8 cellular contexts compared by ENCODE assay signal in genomic region chr1:39738622-39739366, GRCh38. TPM values are rescaled to one million over a fixed set of nuclear protein-coding genes. Genes with fewer than 3 reads are reported as not detected.
A peak's percentile ranks its signal among the peaks of the same experiment; 100 is the strongest.
DNase-seq lines count a peak whose midpoint lies in the region; ATAC-seq and TF ChIP-seq lines count a peak whose summit lies in the region.

Gene PPIE, plus strand, starts transcription at chr1:39738882. Its CDS starts 19 bp downstream, at chr1:39738901.

- H3K4me3 ChIP-seq in kidney epithelial cell (ENCODE audit: low read depth, low read length), result peak within 1 kb of the TSS; percentile 73

- no peaks in the 10 kb centered on the region for H3K27me3 ChIP-seq in kidney epithelial cell (ENCODE audit: control insufficient read depth, insufficient read depth, low read length)

- DNase-seq in A172 (ENCODE audit: low spot score) (peak; percentile 78), NCI-H524 (lab: John Stamatoyannopoulos, UW) (peak; percentile 74 to 89), cerebellum (ENCODE audit: low spot score) (peak; percentile 94), kidney epithelial cell (ENCODE audit: low read depth) (peak; percentile 67)
- peak; percentile 97 to 98 for DNase-seq in activated CD4-positive, alpha-beta T cell treated with anti-CD3 and anti-CD28 coated beads for 24 hours (ENCODE audit: low read depth in 2 of 2)
- peak; percentile 99 for DNase-seq in stimulated activated CD4-positive, alpha-beta T cell treated with anti-CD3 and anti-CD28 coated beads, Interleukin-15, amount 100 ng/mL, for 24 hours

- TF ChIP-seq CTCF in kidney epithelial cell (IDR thresholded peaks at IDR 0.05; ENCODE audit: insufficient read depth, low read length, poor library complexity, severe bottlenecking), result no peak

- peak; percentile 85 for ATAC-seq in GM18909 (IDR thresholded peaks at IDR 0.05; ENCODE audit: poor library complexity, unreplicated experiment)
- peak; percentile 87 for ATAC-seq in HG03342 (IDR thresholded peaks at IDR 0.05; ENCODE audit: unreplicated experiment)

- no peaks in the 10 kb centered on the region for H3K36me3 ChIP-seq in kidney epithelial cell (ENCODE audit: control insufficient read depth, insufficient read depth, low read length)

RNA-seq across cellular contexts. Expression of gene PPIE, which starts in this region (rescaled TPM):
- 38.6 and 46.1 TPM in 2 replicates for total RNA-seq in A172 (2014; rRNA removed; shearing (Covaris generic))
- total RNA-seq in cerebellum (19.4 TPM), kidney epithelial cell (58.2 and 60.0 TPM in 2 replicates)

Comparison
In these comparisons a context has a peak if more than half of its experiments do, and no peak if none do; other contexts are left out.
1. Peak in every context shown above with its lines: DNase-seq, ATAC-seq and H3K4me3 ChIP-seq.